1 cellular context compared by ENCODE assay signal in the genomic region with DNA sequence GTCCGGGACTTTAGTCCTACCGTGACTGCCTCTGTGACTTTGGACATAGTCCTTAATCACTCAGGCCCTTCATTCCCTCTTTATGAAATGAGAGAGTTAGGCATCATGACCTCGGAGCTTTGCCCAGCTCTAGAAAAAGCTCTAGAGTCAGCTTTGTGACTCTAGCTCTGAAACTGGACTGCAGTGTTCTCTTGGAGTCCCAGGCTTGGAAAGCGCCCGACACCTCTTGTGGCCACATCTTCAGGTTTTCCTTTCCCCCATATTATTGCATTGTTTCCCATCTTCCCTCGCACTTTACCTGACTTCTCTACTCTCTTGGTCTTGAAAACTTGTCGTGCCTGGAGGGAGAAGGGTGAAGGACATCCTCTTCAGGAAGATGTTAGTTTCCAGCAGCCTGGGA.
TF ChIP-seq lines count a peak whose summit lies in the region.

No MANE protein-coding gene starts in this region.

TF ChIP-seq in K562, 482 proteins besides CTCF, POLR2A, EP300 and RAD21:
- no peak for TF ChIP-seq NKRF (IDR thresholded peaks at IDR 0.05; ENCODE audit: borderline replicate concordance)
- peak; percentile 86; the same call in 1 of the 2 replicates for TF ChIP-seq EZH2 (IDR thresholded peaks at IDR 0.05; ENCODE audit: borderline replicate concordance, low read depth, low read length)
